Comparison of ENCODE assay signal across 12 cellular contexts in the genomic region with DNA sequence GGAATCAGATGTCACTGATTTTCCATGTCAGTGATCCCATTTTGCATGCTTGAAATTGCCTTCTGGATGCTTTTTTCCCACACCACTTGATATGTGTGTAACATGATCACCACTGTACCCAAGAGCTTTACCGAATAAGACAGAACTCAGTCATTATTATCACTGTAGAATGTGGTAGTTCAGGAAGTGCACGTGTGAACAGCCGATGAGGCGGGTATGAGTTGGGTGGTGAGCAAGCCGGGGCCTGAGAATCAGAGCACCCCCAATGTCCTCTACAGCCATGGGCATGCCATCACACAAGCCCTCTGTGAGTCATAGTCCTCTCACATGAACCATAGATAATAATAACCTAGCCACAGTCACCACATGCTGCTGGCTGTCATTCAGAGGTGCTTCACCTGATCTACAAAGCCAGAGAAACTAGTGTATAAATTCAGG.
A peak's percentile ranks its signal among the peaks of the same experiment; 100 is the strongest.
DNase-seq lines count a peak whose midpoint lies in the region; ATAC-seq and TF ChIP-seq lines count a peak whose summit lies in the region.
"Had no signal": no experiment of that assay in that cellular context is flagged by ENCODE, and none has a peak within 500 bp of the region (broad histone marks: within the 10 kb centered on the region; RNA-seq: fewer than 3 reads in every experiment).

No MANE protein-coding gene starts in this region.

- TF ChIP-seq CTCF in nephron progenitor cell (IDR thresholded peaks at IDR 0.05) (no peak), testis (IDR thresholded peaks at IDR 0.05) (no peak)

- H3K4me1 Mint-ChIP-seq in nephron progenitor cell, result peaks cover 41% of the 10 kb centered on the region
- H3K4me1 Mint-ChIP-seq: activated CD4-positive, alpha-beta T cell treated with anti-CD3 and anti-CD28 coated beads, Interleukin-2, amount 10 ng/mL, durations not matched to agents 7 days and 5 days had no signal

- intact Hi-C loops in testis (cut with DNase I; ENCODE audit: low total_unique reads), result no loop called here

- no peak for TF ChIP-seq POLR2A in testis (IDR thresholded peaks at IDR 0.05)

- H3K9me3 Mint-ChIP-seq in nephron progenitor cell, result peaks cover 9% of the 10 kb centered on the region

- H3K27ac ChIP-seq in testis, result no peak overlapping the region
- H3K27ac ChIP-seq: thoracic aorta had no signal

- no peaks in the 10 kb centered on the region for H3K4me1 ChIP-seq in testis

- no peak overlapping the region for H3K4me3 ChIP-seq in testis
- H3K4me3 ChIP-seq: thoracic aorta had no signal

- peak; percentile 29 for DNase-seq in DMS79 treated with DMSO at 0.1 percent for 48 hours (lab: John Stamatoyannopoulos, UW)
- DNase-seq in DMS79 (lab: John Stamatoyannopoulos, UW), result no peak
- peak; percentile 9 for DNase-seq in NCI-H446 treated with DMSO at 0.1 percent for 48 hours (lab: John Stamatoyannopoulos, UW)
- DNase-seq in nephron progenitor cell, result no peak
- no peak for DNase-seq in testis
- DNase-seq in activated T-cell treated with anti-CD3 and anti-CD28 coated beads for 4 hours, result no peak
- no peak for DNase-seq in NCI-H2081 treated with DMSO at 0.1 percent for 48 hours (lab: John Stamatoyannopoulos, UW)
- DNase-seq: activated CD4-positive, alpha-beta T cell treated with anti-CD3 and anti-CD28 coated beads, Interleukin-2, amount 10 ng/mL, durations not matched to agents 7 days and 5 days; amygdala; midbrain had no signal

- no peaks in the 10 kb centered on the region for H3K36me3 Mint-ChIP-seq in nephron progenitor cell (ENCODE audit: low read depth)

- peak; percentile 87 for ATAC-seq in HG03196 (IDR thresholded peaks at IDR 0.05; ENCODE audit: unreplicated experiment)

- H3K36me3 ChIP-seq in testis (ENCODE audit: low read depth, missing control alignments), result no peaks in the 10 kb centered on the region
- H3K36me3 ChIP-seq: thoracic aorta had no signal

- peak overlapping the region; percentile 5 for H3K27ac Mint-ChIP-seq in nephron progenitor cell
- H3K27ac Mint-ChIP-seq: activated CD4-positive, alpha-beta T cell treated with anti-CD3 and anti-CD28 coated beads, Interleukin-2, amount 10 ng/mL, durations not matched to agents 7 days and 5 days had no signal

- H3K27me3 ChIP-seq in testis, result no peaks in the 10 kb centered on the region

- no peak overlapping the region for H3K4me3 Mint-ChIP-seq in nephron progenitor cell
- H3K4me3 Mint-ChIP-seq: activated CD4-positive, alpha-beta T cell treated with anti-CD3 and anti-CD28 coated beads, Interleukin-2, amount 10 ng/mL, durations not matched to agents 7 days and 5 days had no signal

- WGBS in testis, 2 donors, result 88 to 90% methylated on average over 5 of the region's 5 CpGs

- H3K9me3 ChIP-seq in testis, result no peaks in the 10 kb centered on the region
- H3K9me3 ChIP-seq: thoracic aorta had no signal

- peaks cover 3% of the 10 kb centered on the region for H3K27me3 Mint-ChIP-seq in nephron progenitor cell (ENCODE audit: low read depth, poor library complexity)
- H3K27me3 Mint-ChIP-seq: activated CD4-positive, alpha-beta T cell treated with anti-CD3 and anti-CD28 coated beads, Interleukin-2, amount 10 ng/mL, durations not matched to agents 7 days and 5 days had no signal

Comparison
In these comparisons a context has a peak if more than half of its experiments do, and no peak if none do; other contexts are left out.
1. DNase-seq: peak in DMS79 treated with DMSO at 0.1 percent for 48 hours (single experiment) and NCI-H446 treated with DMSO at 0.1 percent for 48 hours (single experiment); none in DMS79 (single experiment), nephron progenitor cell (single experiment), testis (single experiment), activated T-cell treated with anti-CD3 and anti-CD28 coated beads for 4 hours (single experiment) and NCI-H2081 treated with DMSO at 0.1 percent for 48 hours (single experiment).